In the genomic region with DNA sequence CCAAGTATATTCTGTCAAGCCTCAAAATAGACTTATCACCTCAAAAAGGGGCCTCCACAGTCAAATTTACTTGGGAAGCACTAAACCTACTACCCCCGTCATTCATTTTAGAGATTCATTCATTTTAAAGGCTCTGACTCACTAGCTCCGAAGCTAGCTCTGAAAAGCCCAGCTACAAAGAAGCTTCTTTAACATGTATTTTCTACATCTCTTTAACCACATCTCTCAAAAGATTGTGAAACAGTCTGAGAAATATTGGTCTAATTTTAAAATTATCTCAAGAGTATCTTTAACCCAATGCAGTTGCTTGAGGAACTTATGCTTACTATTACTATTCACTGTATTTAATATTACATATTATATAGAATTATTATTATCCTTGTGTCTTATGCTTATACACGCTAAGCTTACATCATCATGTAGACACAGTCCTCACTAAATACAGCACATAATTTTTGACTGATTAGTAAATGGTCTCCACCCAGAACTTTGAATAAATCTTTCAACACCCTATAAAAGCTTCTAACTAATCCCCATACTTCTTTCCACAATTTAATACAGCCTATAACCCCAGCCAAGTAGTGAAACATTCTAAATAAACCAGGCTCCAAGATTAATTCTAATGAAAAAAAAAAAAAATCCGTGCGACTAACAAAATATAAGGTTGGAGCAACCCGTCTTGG, we compare ENCODE assay signal across 1 cellular context.
TF ChIP-seq lines count a peak whose summit lies in the region.

No MANE protein-coding gene starts in this region.

TF ChIP-seq in IMR-90, 13 proteins besides CTCF, POLR2A, EP300 and RAD21 (continued from another document):
- TF ChIP-seq, protein P1, sequence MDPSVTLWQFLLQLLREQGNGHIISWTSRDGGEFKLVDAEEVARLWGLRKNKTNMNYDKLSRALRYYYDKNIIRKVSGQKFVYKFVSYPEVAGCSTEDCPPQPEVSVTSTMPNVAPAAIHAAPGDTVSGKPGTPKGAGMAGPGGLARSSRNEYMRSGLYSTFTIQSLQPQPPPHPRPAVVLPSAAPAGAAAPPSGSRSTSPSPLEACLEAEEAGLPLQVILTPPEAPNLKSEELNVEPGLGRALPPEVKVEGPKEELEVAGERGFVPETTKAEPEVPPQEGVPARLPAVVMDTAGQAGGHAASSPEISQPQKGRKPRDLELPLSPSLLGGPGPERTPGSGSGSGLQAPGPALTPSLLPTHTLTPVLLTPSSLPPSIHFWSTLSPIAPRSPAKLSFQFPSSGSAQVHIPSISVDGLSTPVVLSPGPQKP (IDR thresholded peaks at IDR 0.05; ENCODE audit: borderline replicate concordance, low read depth, low read length) = no peak
- no peak for TF ChIP-seq SMC3 (IDR thresholded peaks at IDR 0.05; ENCODE audit: low read depth, low read length)
- TF ChIP-seq MAZ (IDR thresholded peaks at IDR 0.05; ENCODE audit: borderline replicate concordance, low read depth, low read length) = no peak
